10 cellular contexts compared by ENCODE assay signal in genomic region chrX:38192007-38192625, GRCh38. TPM values are rescaled to one million over a fixed set of nuclear protein-coding genes. Genes with fewer than 3 reads are reported as not detected.
DNase-seq lines count a peak whose midpoint lies in the region; ATAC-seq and TF ChIP-seq lines count a peak whose summit lies in the region.
"Had no signal": no experiment of that assay in that cellular context is flagged by ENCODE, and none has a peak within 500 bp of the region (broad histone marks: within the 10 kb centered on the region; RNA-seq: fewer than 3 reads in every experiment).

No MANE protein-coding gene starts in this region.

- H3K27ac Mint-ChIP-seq in progenitor cell of endocrine pancreas = no peak overlapping the region
- H3K27ac Mint-ChIP-seq: T-helper 1 cell treated with Interleukin-12 subunit alpha and Interleukin-12 subunit beta and Interleukin-4 antibody, amounts not matched to agents 30 μg/mL and 1 μg/mL, for 36 hours had no signal

- no peak for ATAC-seq in HG02884 (IDR thresholded peaks at IDR 0.05; ENCODE audit: unreplicated experiment)

- no peaks in the 10 kb centered on the region for H3K36me3 Mint-ChIP-seq in progenitor cell of endocrine pancreas (ENCODE audit: insufficient read depth)

- peaks cover 8% of the 10 kb centered on the region for H3K9me3 Mint-ChIP-seq in progenitor cell of endocrine pancreas (ENCODE audit: low read depth)
- H3K9me3 Mint-ChIP-seq: T-helper 1 cell treated with Interleukin-12 subunit alpha and Interleukin-12 subunit beta and Interleukin-4 antibody, amounts not matched to agents 30 μg/mL and 1 μg/mL, for 36 hours had no signal

- no peaks in the 10 kb centered on the region for H3K4me1 Mint-ChIP-seq in progenitor cell of endocrine pancreas (ENCODE audit: low read depth)

- peak; percentile 56 for DNase-seq in DMS53 (lab: John Stamatoyannopoulos, UW)
- no peak for DNase-seq in DMS53 treated with DMSO at 0.1 percent for 48 hours (lab: John Stamatoyannopoulos, UW; ENCODE audit: unreplicated experiment)
- DNase-seq in NCI-H1092 treated with DMSO at 0.1 percent for 48 hours (lab: John Stamatoyannopoulos, UW) = peak; percentile 15
- peak; percentile 57 for DNase-seq in dermis blood vessel endothelial cell
- no peak for DNase-seq in progenitor cell of endocrine pancreas (ENCODE audit: low spot score, unreplicated experiment)
- DNase-seq in ureter (ENCODE audit: low spot score) = no peak
- no peak for DNase-seq in NCI-H446 treated with DMSO at 0.1 percent for 48 hours (lab: John Stamatoyannopoulos, UW)
- DNase-seq: left cardiac atrium had no signal

- peak; percentile 55 for TF ChIP-seq CTCF in progenitor cell of endocrine pancreas (IDR thresholded peaks at IDR 0.05; ENCODE audit: unreplicated experiment)

- no peak overlapping the region for H3K4me3 Mint-ChIP-seq in progenitor cell of endocrine pancreas (ENCODE audit: low read depth)
- H3K4me3 Mint-ChIP-seq: T-helper 1 cell treated with Interleukin-12 subunit alpha and Interleukin-12 subunit beta and Interleukin-4 antibody, amounts not matched to agents 30 μg/mL and 1 μg/mL, for 36 hours had no signal

- no peaks in the 10 kb centered on the region for H3K27me3 Mint-ChIP-seq in progenitor cell of endocrine pancreas

RNA-seq across cellular contexts. Expression of gene SRPX, which starts 28.6 kb away (rescaled TPM):
- total RNA-seq in dermis blood vessel endothelial cell = 104 and 123 TPM in 2 replicates
- total RNA-seq in progenitor cell of endocrine pancreas = 1.3 and 1.8 TPM in 2 replicates
- 46.1 TPM for total RNA-seq in ureter

Comparison
In these comparisons a context has a peak if more than half of its experiments do, and no peak if none do; other contexts are left out.
1. DNase-seq: peak in DMS53 (single experiment), NCI-H1092 treated with DMSO at 0.1 percent for 48 hours (single experiment) and dermis blood vessel endothelial cell (single experiment); none in DMS53 treated with DMSO at 0.1 percent for 48 hours (single experiment), progenitor cell of endocrine pancreas (single experiment), ureter (single experiment) and NCI-H446 treated with DMSO at 0.1 percent for 48 hours (single experiment).
2. RNA of gene SRPX, which starts 28.6 kb away (total RNA-seq): 104 to 123 TPM in dermis blood vessel endothelial cell and 46.1 TPM in ureter (single experiment); 1.3 to 1.8 TPM in progenitor cell of endocrine pancreas; every median in the first group is over 10 times any median in the second.